23 cellular contexts compared by ENCODE assay signal in genomic region chr7:17153571-17153970, GRCh38.
DNase-seq lines count a peak whose midpoint lies in the region; ATAC-seq, FAIRE-seq and TF ChIP-seq lines count a peak whose summit lies in the region.
"Had no signal": no experiment of that assay in that cellular context is flagged by ENCODE, and none has a peak within 500 bp of the region (broad histone marks: within the 10 kb centered on the region; RNA-seq: fewer than 3 reads in every experiment).

No MANE protein-coding gene starts in this region.

- H3K36me3 Mint-ChIP-seq in activated T-cell treated with anti-CD3 and anti-CD28 coated beads, Interleukin-2, amount 50 U/mL, for 4 hours (ENCODE audit: insufficient read depth) = no peaks in the 10 kb centered on the region
- H3K36me3 Mint-ChIP-seq in activated naive CD4-positive, alpha-beta T cell treated with anti-CD3 and anti-CD28 coated beads, Interleukin-2, amount 50 U/mL, for 72 hours = peaks cover 0 to 23% of the 10 kb centered on the region in 2 donors
- H3K36me3 Mint-ChIP-seq in progenitor cell of endocrine pancreas (ENCODE audit: insufficient read depth) = no peaks in the 10 kb centered on the region
- H3K36me3 Mint-ChIP-seq: CD4-positive, alpha-beta memory T cell had no signal

- peaks cover 26% of the 10 kb centered on the region for H3K4me1 Mint-ChIP-seq in activated T-cell treated with anti-CD3 and anti-CD28 coated beads, Interleukin-2, amount 50 U/mL, for 4 hours (ENCODE audit: low read depth)
- H3K4me1 Mint-ChIP-seq in progenitor cell of endocrine pancreas (ENCODE audit: low read depth) = peaks cover 2% of the 10 kb centered on the region
- H3K4me1 Mint-ChIP-seq: nephron had no signal

- no peaks in the 10 kb centered on the region for H3K4me1 ChIP-seq in osteoblast (ENCODE audit: insufficient read depth, low read length)
- H3K4me1 ChIP-seq: psoas muscle had no signal

- TF ChIP-seq CTCF in osteoblast (IDR thresholded peaks at IDR 0.05; ENCODE audit: extremely low read depth, low read depth, low read length) (no peak), progenitor cell of endocrine pancreas (IDR thresholded peaks at IDR 0.05; ENCODE audit: unreplicated experiment) (no peak)

- no peak overlapping the region for H2AFZ ChIP-seq in osteoblast (ENCODE audit: low read length)

- H3K4me3 Mint-ChIP-seq in activated T-cell treated with anti-CD3 and anti-CD28 coated beads, Interleukin-2, amount 50 U/mL, for 4 hours = no peak overlapping the region
- no peak overlapping the region for H3K4me3 Mint-ChIP-seq in progenitor cell of endocrine pancreas (ENCODE audit: low read depth)
- H3K4me3 Mint-ChIP-seq: activated T-helper 1 cell treated with anti-CD3 and anti-CD28 coated beads, Interleukin-12 subunit alpha, Interleukin-12 subunit beta, Interleukin-2, Interleukin-4 antibody, amounts not matched to agents 30 ng/mL and 10 ng/mL and 1 ng/mL, durations not matched to agents 14 hours and 24 hours and 36 hours; nephron had no signal

- H3K36me3 ChIP-seq in osteoblast (ENCODE audit: insufficient read depth, low read length) = no peaks in the 10 kb centered on the region

- ATAC-seq in activated T-cell treated with anti-CD3 and anti-CD28 coated beads, Interleukin-2, amount 50 U/mL, for 4 hours = peak; percentile 80 to 87
- peak; percentile 87 to 89 for ATAC-seq in activated naive CD4-positive, alpha-beta T cell treated with anti-CD3 and anti-CD28 coated beads, Interleukin-2, amount 50 U/mL, for 72 hours
- ATAC-seq: psoas muscle had no signal

- no peaks in the 10 kb centered on the region for H3K9me3 ChIP-seq in osteoblast (ENCODE audit: low read depth, low read length)
- H3K9me3 ChIP-seq: psoas muscle had no signal

- no peak for DNase-seq in activated T-cell treated with anti-CD3 and anti-CD28 coated beads, Interleukin-2, amount 50 U/mL, for 4 hours
- DNase-seq in activated T-cell treated with anti-CD3 and anti-CD28 coated beads, Interleukin-2, amount 50 U/mL, for 1 hour = no peak
- DNase-seq in GM18507 (ENCODE audit: extremely low spot score, insufficient read length, low read depth) (no peak), osteoblast (ENCODE audit: insufficient read length, low spot score, missing footprints) (peak; percentile 58), NCI-H2227 treated with DMSO at 0.1 percent for 48 hours (lab: John Stamatoyannopoulos, UW) (no peak), DMS114 treated with DMSO at 0.1 percent for 48 hours (lab: John Stamatoyannopoulos, UW; ENCODE audit: unreplicated experiment) (no peak), progenitor cell of endocrine pancreas (ENCODE audit: low spot score, unreplicated experiment) (no peak)
- DNase-seq in activated naive CD4-positive, alpha-beta T cell treated with anti-CD3 and anti-CD28 coated beads, Interleukin-2, amount 50 U/mL, for 72 hours (ENCODE audit: low spot score in 2 of 2) = no peak
- DNase-seq: CD4-positive, alpha-beta memory T cell; DMS79; GOT3; mesendoderm; MM.1S; NCI-H1930; NCI-H446 treated with DMSO at 0.1 percent for 48 hours; NK-92 treated with Interleukin-12 subunit alpha and Interleukin-12 subunit beta, amount 100 ng/mL, for 24 hours; psoas muscle; stimulated activated naive B cell treated with anti-CD40 and anti-IgM and Interleukin-4, amounts not matched to agents 10 μg/mL and 1 μg/mL and 100 μg/mL, for 72 hours; SW 1271 had no signal

- no peaks in the 10 kb centered on the region for H3K9me3 Mint-ChIP-seq in activated T-cell treated with anti-CD3 and anti-CD28 coated beads, Interleukin-2, amount 50 U/mL, for 4 hours
- peaks cover 0 to 5% of the 10 kb centered on the region in 2 donors for H3K9me3 Mint-ChIP-seq in activated naive CD4-positive, alpha-beta T cell treated with anti-CD3 and anti-CD28 coated beads, Interleukin-2, amount 50 U/mL, for 72 hours
- peaks cover 3% of the 10 kb centered on the region for H3K9me3 Mint-ChIP-seq in progenitor cell of endocrine pancreas (ENCODE audit: low read depth)
- H3K9me3 Mint-ChIP-seq: nephron had no signal

- H4K20me1 ChIP-seq in osteoblast (ENCODE audit: insufficient read depth, low read length) = no peaks in the 10 kb centered on the region

- H3K27ac ChIP-seq in osteoblast (ENCODE audit: low read depth, low read length) = no peak overlapping the region
- H3K27ac ChIP-seq: psoas muscle had no signal

- H3K27me3 ChIP-seq in osteoblast (ENCODE audit: insufficient read depth, low read length) = no peaks in the 10 kb centered on the region

- H3K4me2 ChIP-seq in osteoblast (ENCODE audit: insufficient read depth, low read length) = no peak overlapping the region

- H3K27ac Mint-ChIP-seq in activated naive CD4-positive, alpha-beta T cell treated with anti-CD3 and anti-CD28 coated beads, Interleukin-2, amount 50 U/mL, for 72 hours = peak overlapping the region; percentile 16 to 59
- no peak overlapping the region for H3K27ac Mint-ChIP-seq in progenitor cell of endocrine pancreas
- H3K27ac Mint-ChIP-seq: activated T-helper 1 cell treated with anti-CD3 and anti-CD28 coated beads, Interleukin-12 subunit alpha, Interleukin-12 subunit beta, Interleukin-2, Interleukin-4 antibody, amounts not matched to agents 30 ng/mL and 10 ng/mL and 1 ng/mL, durations not matched to agents 14 hours and 24 hours and 36 hours; nephron had no signal

- no peaks in the 10 kb centered on the region for H3K79me2 ChIP-seq in osteoblast (ENCODE audit: insufficient read depth, low read length)

- FAIRE-seq in GM18507 (lab: Jason Lieb, UNC) = peak; percentile 51
- FAIRE-seq: astrocyte, endometrium had no signal

- H3K4me3 ChIP-seq in osteoblast (ENCODE audit: insufficient read depth, low read length) = no peak overlapping the region
- H3K4me3 ChIP-seq: psoas muscle had no signal

- H3K27me3 Mint-ChIP-seq in activated T-cell treated with anti-CD3 and anti-CD28 coated beads, Interleukin-2, amount 50 U/mL, for 4 hours (ENCODE audit: low read depth) = no peaks in the 10 kb centered on the region
- H3K27me3 Mint-ChIP-seq in progenitor cell of endocrine pancreas = no peaks in the 10 kb centered on the region
- H3K27me3 Mint-ChIP-seq: CD4-positive, alpha-beta memory T cell; stimulated activated naive B cell treated with anti-CD40 and anti-IgM and Interleukin-4, amounts not matched to agents 10 μg/mL and 1 μg/mL and 100 μg/mL, for 72 hours had no signal
